In genomic region chr4:82194329-82194728, GRCh38 we compare ENCODE assay signal across 28 cellular contexts.
"Had no signal": no experiment of that assay in that cellular context is flagged by ENCODE, and none has a peak within 500 bp of the region (broad histone marks: within the 10 kb centered on the region; RNA-seq: fewer than 3 reads in every experiment).

No MANE protein-coding gene starts in this region.

- H3K4me3 ChIP-seq: colonic mucosa, coronary artery, dorsolateral prefrontal cortex, esophagus muscularis mucosa, esophagus squamous epithelium, gastrocnemius medialis, gastroesophageal sphincter, heart left ventricle, heart right ventricle had no signal

- H3K27me3 ChIP-seq: colonic mucosa, dorsolateral prefrontal cortex, esophagus muscularis mucosa, esophagus squamous epithelium, foreskin keratinocyte, gastrocnemius medialis, gastroesophageal sphincter, heart left ventricle, heart right ventricle had no signal

- ATAC-seq: effector memory CD8-positive, alpha-beta T cell; esophagus mucosa; foreskin keratinocyte; gastrocnemius medialis; gastroesophageal sphincter; heart left ventricle; heart right ventricle had no signal

- H3K4me1 ChIP-seq: colonic mucosa, esophagus muscularis mucosa, esophagus squamous epithelium, foreskin keratinocyte, gastrocnemius medialis, gastroesophageal sphincter, heart left ventricle, heart right ventricle had no signal

- H3K36me3 ChIP-seq: colonic mucosa, esophagus muscularis mucosa, esophagus squamous epithelium, gastrocnemius medialis, gastroesophageal sphincter, heart left ventricle, heart right ventricle had no signal

- FAIRE-seq: colon, endometrium, endothelial cell of umbilical vein, frontal cortex had no signal

- H3K9me3 ChIP-seq: colonic mucosa, esophagus muscularis mucosa, esophagus squamous epithelium, gastrocnemius medialis, gastroesophageal sphincter had no signal

- DNase-seq: colonic mucosa; cortex of kidney; dermis blood vessel endothelial cell; dorsolateral prefrontal cortex; effector CD4-positive, alpha-beta T cell; effector CD8-positive, alpha-beta T cell; effector memory CD4-positive, alpha-beta T cell; effector memory CD8-positive, alpha-beta T cell; endodermal cell; erythroblast; esophagus squamous epithelium; foreskin fibroblast; foreskin keratinocyte; foreskin melanocyte; gastrocnemius medialis; glutamatergic neuron; head of caudate nucleus; heart left ventricle; heart right ventricle had no signal

- H3K27ac ChIP-seq: colonic mucosa, coronary artery, dorsolateral prefrontal cortex, epithelial cell of prostate, esophagus muscularis mucosa, esophagus squamous epithelium, foreskin keratinocyte, gastrocnemius medialis, gastroesophageal sphincter, heart left ventricle, heart right ventricle had no signal
